ENCODE assay signal across 8 cellular contexts in genomic region chr17:43900183-43900857, GRCh38. TPM values are rescaled to one million over a fixed set of nuclear protein-coding genes. Genes with fewer than 3 reads are reported as not detected.
DNase-seq lines count a peak whose midpoint lies in the region; ATAC-seq and TF ChIP-seq lines count a peak whose summit lies in the region.

No MANE protein-coding gene starts in this region.

- BruUV-seq in mammary epithelial cell (replicated peaks; lab: Mats Ljungman, UMichigan), result no TSS peak

- in situ Hi-C loops in mammary epithelial cell (cut with MboI; ENCODE audit: low sequenced_read_pairs in 2 of 2), result no loop called here

- TF ChIP-seq CTCF in activated B cell treated with CpG ODN at 0.5 μM for 24 hours (IDR thresholded peaks at IDR 0.05) (no peak), mammary epithelial cell (conservative IDR thresholded peaks at IDR 0.05 in 1 of 2, IDR thresholded peaks at IDR 0.05 in 1 of 2; ENCODE audit: extremely low read depth in 1 of 2, insufficient read depth in 1 of 2, low read depth in 1 of 2, low read length in 2 of 2) (no peak)

- H3K27ac ChIP-seq in mammary epithelial cell (ENCODE audit: insufficient read depth, low read depth, low read length), result no peak overlapping the region
- H3K27ac ChIP-seq in skeletal muscle tissue (ENCODE audit: low read depth, low read length), result no peak overlapping the region

- no peaks in the 10 kb centered on the region for H3K9me3 ChIP-seq in mammary epithelial cell (replicated peaks; ENCODE audit: insufficient read depth, low read length)
- H3K9me3 ChIP-seq in skeletal muscle tissue (ENCODE audit: control insufficient read depth in 3 of 3, low read length in 3 of 3), result no peaks in the 10 kb centered on the region

- no peak overlapping the region for H3K9ac ChIP-seq in mammary epithelial cell (ENCODE audit: insufficient read depth, low read length)
- H3K9ac ChIP-seq in skeletal muscle tissue (ENCODE audit: low read depth in 1 of 3, low read length in 3 of 3), result peak overlapping the region; percentile 33 to 64 (median 38)

- H3K4me1 Mint-ChIP-seq in activated B cell treated with CpG ODN at 0.5 μM for 24 hours, result peaks cover 9% of the 10 kb centered on the region

- no peaks in the 10 kb centered on the region for H3K36me3 Mint-ChIP-seq in activated B cell treated with CpG ODN at 0.5 μM for 24 hours (ENCODE audit: low read depth)

- no peak overlapping the region for H3K27ac Mint-ChIP-seq in activated B cell treated with CpG ODN at 0.5 μM for 24 hours

- CTCF ChIA-PET in activated B cell treated with CpG ODN at 0.5 μM for 24 hours (lab: Charles Lee) (no interaction called here), mammary epithelial cell (lab: Charles Lee; ENCODE audit: low non-redundant PET) (no interaction called here)

- H3K27me3 ChIP-seq in mammary epithelial cell (ENCODE audit: insufficient read depth, low read length) (no peaks in the 10 kb centered on the region), skeletal muscle tissue (ENCODE audit: control insufficient read depth in 3 of 3, insufficient read depth in 3 of 3, low read length in 3 of 3) (peaks cover 12 to 36% (median 32%) of the 10 kb centered on the region in 3 donors)

- H3K4me2 ChIP-seq in mammary epithelial cell (ENCODE audit: insufficient read depth, low read depth, low read length), result peak overlapping the region; percentile 80

- intact Hi-C loops in activated B cell treated with CpG ODN at 0.5 μM for 24 hours (cut with micrococcal nuclease) (loop anchor here (10.0 kb wide), 1 partner anchor 76 kb away; no protein-coding TSS in a partner anchor), mammary epithelial cell (cut with micrococcal nuclease) (no loop called here)

- H3K36me3 ChIP-seq in mammary epithelial cell (ENCODE audit: insufficient read depth, low read length), result no peaks in the 10 kb centered on the region
- H3K36me3 ChIP-seq in skeletal muscle tissue (ENCODE audit: control insufficient read depth in 3 of 3, insufficient read depth in 3 of 3, low read length in 3 of 3), result no peaks in the 10 kb centered on the region

- peak overlapping the region; percentile 65 for H2AFZ ChIP-seq in mammary epithelial cell (ENCODE audit: low read depth, low read length)

- POLR2A ChIA-PET in activated B cell treated with CpG ODN at 0.5 μM for 24 hours (lab: Charles Lee), result no interaction called here

- H3K4me1 ChIP-seq in mammary epithelial cell (ENCODE audit: insufficient read depth, low read length), result peaks cover 21% of the 10 kb centered on the region
- H3K4me1 ChIP-seq in skeletal muscle tissue (ENCODE audit: control insufficient read depth in 3 of 3, insufficient read depth in 3 of 3, low read length in 3 of 3), result peaks cover 10 to 14% (median 12%) of the 10 kb centered on the region in 3 donors

- ATAC-seq in HG02623 (IDR thresholded peaks at IDR 0.05; ENCODE audit: unreplicated experiment) (peak; percentile 48), activated B cell treated with CpG ODN at 0.5 μM for 24 hours (ENCODE audit: low read depth) (peak; percentile 100), GM21515 (IDR thresholded peaks at IDR 0.05; ENCODE audit: unreplicated experiment) (no peak)

- H3K4me3 Mint-ChIP-seq in activated B cell treated with CpG ODN at 0.5 μM for 24 hours, result peak overlapping the region; percentile 76

- peaks cover 68% of the 10 kb centered on the region for H3K27me3 Mint-ChIP-seq in activated B cell treated with CpG ODN at 0.5 μM for 24 hours

- 0% methylated on average over 9 of the region's 31 CpGs for WGBS in mammary epithelial cell (ENCODE audit: low coverage, missing lambda C conversion rate)

- no peaks in the 10 kb centered on the region for H3K79me2 ChIP-seq in mammary epithelial cell (ENCODE audit: insufficient read depth, low read length)

- dilution Hi-C loops in mammary epithelial cell (cut with HindIII; ENCODE audit: low sequenced_read_pairs), result loop anchor here (5.0 kb wide), 2 partner anchors 42 to 118 kb away; partner anchors contain the start of genes CFAP97D1 and PPY

- DNase-seq in COLO668 (lab: John Stamatoyannopoulos, UW; ENCODE audit: unreplicated experiment), result peak; percentile 37
- peak; percentile 90 for DNase-seq in NCI-H2196 (lab: John Stamatoyannopoulos, UW; ENCODE audit: unreplicated experiment)
- DNase-seq in activated B cell treated with CpG ODN at 0.5 μM for 24 hours, result peak; percentile 56
- DNase-seq in mammary epithelial cell, result peak; percentile 68
- peak; percentile 98 for DNase-seq in iPS-NIHi7 (ENCODE audit: extremely low spot score)

- H3K9me3 Mint-ChIP-seq in activated B cell treated with CpG ODN at 0.5 μM for 24 hours, result no peaks in the 10 kb centered on the region

- peak overlapping the region; percentile 1 to 43 (median 12) for H3K4me3 ChIP-seq in mammary epithelial cell (replicated peaks in 1 of 3; ENCODE audit: insufficient read depth in 1 of 3, low read depth in 2 of 3, low read length in 3 of 3)
- peak overlapping the region; percentile 69 to 80 (median 74) for H3K4me3 ChIP-seq in skeletal muscle tissue (ENCODE audit: low read length in 3 of 3)

- H4K20me1 ChIP-seq in mammary epithelial cell (ENCODE audit: insufficient read depth, low read length), result no peaks in the 10 kb centered on the region

RNA-seq across cellular contexts. Expression of gene MPP2, which starts 7.0 kb away (rescaled TPM):
- total RNA-seq in activated B cell treated with CpG ODN at 0.5 μM for 24 hours, result not detected in 2 replicates
- 1 to 10 TPM in 1 of 2 donors, under 1 TPM in 1; 0.85 to 1.8 TPM for total RNA-seq in mammary epithelial cell
- 0.75 TPM for polyA plus RNA-seq in mammary epithelial cell
- 3.0 TPM for polyA minus RNA-seq in mammary epithelial cell
- total RNA-seq in skeletal muscle tissue, result 1.0 TPM

RNA-seq across cellular contexts. Expression of gene PPY, which starts 42.0 kb away (rescaled TPM):
- total RNA-seq in activated B cell treated with CpG ODN at 0.5 μM for 24 hours (not detected in 2 replicates), mammary epithelial cell (not detected), skeletal muscle tissue (not detected)
- polyA plus RNA-seq in mammary epithelial cell, result not detected
- polyA minus RNA-seq in mammary epithelial cell, result not detected

RNA-seq across cellular contexts. Expression of gene CD300LG, which starts 53.3 kb away (rescaled TPM):
- total RNA-seq in activated B cell treated with CpG ODN at 0.5 μM for 24 hours, result not detected in 2 replicates
- total RNA-seq in mammary epithelial cell, result not detected
- polyA plus RNA-seq in mammary epithelial cell, result 0.03 TPM
- not detected for polyA minus RNA-seq in mammary epithelial cell
- total RNA-seq in skeletal muscle tissue, result 1.6 TPM

RNA-seq across cellular contexts. Expression of gene PYY, which starts 53.4 kb away (rescaled TPM):
- total RNA-seq in activated B cell treated with CpG ODN at 0.5 μM for 24 hours, result not detected in 2 replicates
- not detected for total RNA-seq in mammary epithelial cell
- polyA plus RNA-seq in mammary epithelial cell, result not detected
- polyA minus RNA-seq in mammary epithelial cell, result not detected
- total RNA-seq in skeletal muscle tissue, result not detected

Comparison
In these comparisons a context has a peak if more than half of its experiments do, and no peak if none do; other contexts are left out.
1. DNase-seq: peak in every context shown above with its lines; median percentile 98 in iPS-NIHi7; 90 in NCI-H2196; 68 in mammary epithelial cell; 56 in activated B cell treated with CpG ODN at 0.5 μM for 24 hours; 37 in COLO668.